13 cellular contexts compared by ENCODE assay signal in genomic region chr10:62020362-62020730, GRCh38.
DNase-seq lines count a peak whose midpoint lies in the region; ATAC-seq and TF ChIP-seq lines count a peak whose summit lies in the region.
"Had no signal": no experiment of that assay in that cellular context is flagged by ENCODE, and none has a peak within 500 bp of the region (broad histone marks: within the 10 kb centered on the region; RNA-seq: fewer than 3 reads in every experiment).

No MANE protein-coding gene starts in this region.

- H3K27ac ChIP-seq in OCI-LY7 (ENCODE audit: low read depth, low read length, poor library complexity, severe bottlenecking) = peak overlapping the region; percentile 13
- peak overlapping the region in 33 of 59 donors; percentile 0 to 80 (median 53) for H3K27ac ChIP-seq in dorsolateral prefrontal cortex
- no peak overlapping the region for H3K27ac ChIP-seq in thyroid gland
- H3K27ac ChIP-seq: cardiac muscle cell, RWPE1 had no signal

- no peak overlapping the region; the same call in 1 of the 2 replicates for H2AFZ ChIP-seq in OCI-LY7 (ENCODE audit: low read length)

- intact Hi-C loops in OCI-LY7 (cut with micrococcal nuclease; ENCODE audit: unreplicated experiment) = no loop called here
- intact Hi-C loops in dorsolateral prefrontal cortex (cut with DNase I) = no loop called here
- intact Hi-C loops in thyroid gland (cut with DNase I) = no loop called here

- H3K79me2 ChIP-seq in OCI-LY7 (ENCODE audit: insufficient read depth, low read depth, low read length) = peaks cover 48% of the 10 kb centered on the region

- CTCF ChIA-PET in activated CD8-positive, alpha-beta memory T cell treated with anti-CD3 and anti-CD28 coated beads, Interleukin-2, amount 10 ng/mL, durations not matched to agents 7 days and 5 days (lab: Charles Lee) = interaction anchor here (0.6 to 2.5 kb wide), 2 partner anchors 11 to 225 kb away, joined by 3 to 7 read pairs; no protein-coding TSS in a partner anchor
- CTCF ChIA-PET in OCI-LY7 (lab: Charles Lee; ENCODE audit: unreplicated experiment) = interaction anchor here (1.0 to 1.5 kb wide), 3 partner anchors 9 to 15 kb away, joined by 3 to 4 read pairs (median 4); no protein-coding TSS in a partner anchor

- H3K4me1 ChIP-seq in OCI-LY7 (ENCODE audit: insufficient read depth, low read length, poor library complexity, severe bottlenecking) (peaks cover 76% of the 10 kb centered on the region), thyroid gland (no peaks in the 10 kb centered on the region)

- peaks cover 52% of the 10 kb centered on the region for H3K4me1 Mint-ChIP-seq in activated CD8-positive, alpha-beta memory T cell treated with anti-CD3 and anti-CD28 coated beads, Interleukin-2, amount 10 ng/mL, durations not matched to agents 7 days and 5 days

- H3K36me3 ChIP-seq in OCI-LY7 (ENCODE audit: insufficient read depth, low read length) = peaks cover 47% of the 10 kb centered on the region
- H3K36me3 ChIP-seq in thyroid gland = no peaks in the 10 kb centered on the region
- H3K36me3 ChIP-seq: cardiac muscle cell, right lobe of liver had no signal

- no peak overlapping the region for H3K4me3 Mint-ChIP-seq in activated CD8-positive, alpha-beta memory T cell treated with anti-CD3 and anti-CD28 coated beads, Interleukin-2, amount 10 ng/mL, durations not matched to agents 7 days and 5 days

- peak overlapping the region; percentile 21 for H3K4me3 ChIP-seq in OCI-LY7 (ENCODE audit: low read depth, low read length, poor library complexity, severe bottlenecking)
- no peak overlapping the region for H3K4me3 ChIP-seq in dorsolateral prefrontal cortex
- H3K4me3 ChIP-seq in thyroid gland (replicated peaks in 1 of 3) = no peak overlapping the region
- H3K4me3 ChIP-seq: cardiac muscle cell, right lobe of liver had no signal

- WGBS in thyroid gland, 2 donors = 60% methylated on average over 2 of the region's 2 CpGs

- no peak for DNase-seq in activated CD8-positive, alpha-beta memory T cell treated with anti-CD3 and anti-CD28 coated beads, Interleukin-2, amount 10 ng/mL, durations not matched to agents 7 days and 5 days
- no peak for DNase-seq in activated CD8-positive, alpha-beta memory T cell treated with anti-CD3 and anti-CD28 coated beads, Interleukin-2, amount 50 U/mL, for 4 hours
- DNase-seq in OCI-LY7 (ENCODE audit: low spot score) = no peak
- DNase-seq in dorsolateral prefrontal cortex = no peak
- no peak for DNase-seq in stimulated activated naive CD8-positive, alpha-beta T cell treated with anti-CD3 and anti-CD28 coated beads, Interleukin-15, Interleukin-2, amounts not matched to agents 100 U/mL and 50 U/mL, for 24 hours
- DNase-seq in thyroid gland = no peak
- DNase-seq: left ventricle myocardium superior, NCI-H1930, right lobe of liver had no signal

- TF ChIP-seq POLR2A in thyroid gland (IDR thresholded peaks at IDR 0.05) = no peak

- TF ChIP-seq CTCF in OCI-LY7 (conservative IDR thresholded peaks at IDR 0.05; ENCODE audit: low read length) (no peak), dorsolateral prefrontal cortex (IDR thresholded peaks at IDR 0.05 in 54 of 56, conservative IDR thresholded peaks at IDR 0.05 in 2 of 56; ENCODE audit: low read depth in 1 of 56, partially characterized antibody in 56 of 56) (no peak), thyroid gland (IDR thresholded peaks at IDR 0.05) (no peak)

- POLR2A ChIA-PET in OCI-LY7 (lab: Charles Lee) = interaction anchor here (0.6 to 9.4 kb wide), 16 partner anchors 10 to 1478 kb away, joined by 3 to 139 read pairs (median 4); no protein-coding TSS in a partner anchor

- H3K9me2 ChIP-seq in OCI-LY7 (ENCODE audit: insufficient read depth, low read length) = no peaks in the 10 kb centered on the region

- peak overlapping the region; percentile 63 for H3K4me2 ChIP-seq in OCI-LY7 (ENCODE audit: low read length)

- peaks cover 46% of the 10 kb centered on the region for H3K36me3 Mint-ChIP-seq in activated CD8-positive, alpha-beta memory T cell treated with anti-CD3 and anti-CD28 coated beads, Interleukin-2, amount 10 ng/mL, durations not matched to agents 7 days and 5 days

- no peaks in the 10 kb centered on the region for H3K27me3 Mint-ChIP-seq in activated CD8-positive, alpha-beta memory T cell treated with anti-CD3 and anti-CD28 coated beads, Interleukin-2, amount 10 ng/mL, durations not matched to agents 7 days and 5 days

- peaks cover 2% of the 10 kb centered on the region for H3K9me3 Mint-ChIP-seq in activated CD8-positive, alpha-beta memory T cell treated with anti-CD3 and anti-CD28 coated beads, Interleukin-2, amount 10 ng/mL, durations not matched to agents 7 days and 5 days (ENCODE audit: low read depth)

- no peaks in the 10 kb centered on the region for H3K27me3 ChIP-seq in dorsolateral prefrontal cortex
- no peaks in the 10 kb centered on the region for H3K27me3 ChIP-seq in thyroid gland
- H3K27me3 ChIP-seq: cardiac muscle cell, right lobe of liver had no signal

- no peak for ATAC-seq in activated CD8-positive, alpha-beta memory T cell treated with anti-CD3 and anti-CD28 coated beads, Interleukin-2, amount 10 ng/mL, durations not matched to agents 7 days and 5 days
- ATAC-seq in stimulated activated naive CD8-positive, alpha-beta T cell treated with anti-CD3 and anti-CD28 coated beads, Interleukin-15, Interleukin-2, amounts not matched to agents 100 U/mL and 50 U/mL, for 24 hours = peak; percentile 28
- no peak for ATAC-seq in GM18873 (IDR thresholded peaks at IDR 0.05; ENCODE audit: low FRiP score, unreplicated experiment)
- no peak for ATAC-seq in GM21526 (IDR thresholded peaks at IDR 0.05; ENCODE audit: low FRiP score, unreplicated experiment)
- ATAC-seq: left ventricle myocardium superior, right lobe of liver had no signal

- peak overlapping the region; percentile 63 for H3K27ac Mint-ChIP-seq in activated CD8-positive, alpha-beta memory T cell treated with anti-CD3 and anti-CD28 coated beads, Interleukin-2, amount 10 ng/mL, durations not matched to agents 7 days and 5 days

- BruUV-seq in OCI-LY7 (replicated peaks; lab: Mats Ljungman, UMichigan) = no TSS peak

- no peaks in the 10 kb centered on the region; the same call in 1 of the 2 replicates for H3K9me3 ChIP-seq in OCI-LY7 (ENCODE audit: low read length)
- H3K9me3 ChIP-seq in thyroid gland = no peaks in the 10 kb centered on the region
- H3K9me3 ChIP-seq: right lobe of liver had no signal

- no peaks in the 10 kb centered on the region for H4K20me1 ChIP-seq in OCI-LY7 (ENCODE audit: insufficient read depth, low read length)

Comparison
In these comparisons a context has a peak if more than half of its experiments do, and no peak if none do; other contexts are left out.
1. H3K27ac ChIP-seq: peak in OCI-LY7 (single experiment) and dorsolateral prefrontal cortex (33 of 59); none in thyroid gland (0 of 3).